In genomic region chr5:120517607-120518252, GRCh38 we compare ENCODE assay signal across 22 cellular contexts. TPM values are rescaled to one million over a fixed set of nuclear protein-coding genes. Genes with fewer than 3 reads are reported as not detected.
"Had no signal": no experiment of that assay in that cellular context is flagged by ENCODE, and none has a peak within 500 bp of the region (broad histone marks: within the 10 kb centered on the region; RNA-seq: fewer than 3 reads in every experiment).

No MANE protein-coding gene starts in this region.

- H3K9me3 ChIP-seq: mucosa of descending colon, ovary, prostate gland, tibial artery had no signal

- H2AFZ ChIP-seq: hepatocyte had no signal

- H3K27ac Mint-ChIP-seq: activated naive CD8-positive, alpha-beta T cell treated with anti-CD3 and anti-CD28 coated beads for 36 hours; activated T-cell treated with anti-CD3 and anti-CD28 coated beads, Interleukin-2, amount 50 U/mL, for 24 hours; dendritic cell treated with granulocyte-macrophage colony-stimulating factor and Interleukin-4, amounts not matched to agents 40 ng/mL and 50 ng/mL, for 4 days; immature natural killer cell; memory B cell; naive B cell; stimulated activated naive CD8-positive, alpha-beta T cell treated with anti-CD3 and anti-CD28 coated beads, Interleukin-15, amount 100 ng/mL, for 72 hours; T-helper 1 cell treated with Interleukin-12 subunit alpha and Interleukin-12 subunit beta and Interleukin-4 antibody, amounts not matched to agents 30 μg/mL and 1 μg/mL, for 36 hours; WTC11 had no signal

- H3K9me3 Mint-ChIP-seq: activated naive CD8-positive, alpha-beta T cell treated with anti-CD3 and anti-CD28 coated beads for 36 hours; dendritic cell treated with granulocyte-macrophage colony-stimulating factor and Interleukin-4, amounts not matched to agents 40 ng/mL and 50 ng/mL, for 4 days; memory B cell; neural crest cell; T-helper 1 cell treated with Interleukin-12 subunit alpha and Interleukin-12 subunit beta and Interleukin-4 antibody, amounts not matched to agents 30 μg/mL and 1 μg/mL, for 36 hours; WTC11 had no signal

- H3K4me1 Mint-ChIP-seq: activated naive CD8-positive, alpha-beta T cell treated with anti-CD3 and anti-CD28 coated beads for 36 hours; immature natural killer cell; memory B cell; naive B cell; neural crest cell; stimulated activated naive CD8-positive, alpha-beta T cell treated with anti-CD3 and anti-CD28 coated beads, Interleukin-15, amount 100 ng/mL, for 72 hours had no signal

- H3K27ac ChIP-seq: cardiac muscle cell, hepatocyte, ovary, prostate gland, tibial artery had no signal

- DNase-seq: activated naive CD4-positive, alpha-beta T cell treated with Interleukin-2 at 50 U/mL for 16 hours; activated naive CD8-positive, alpha-beta T cell treated with anti-CD3 and anti-CD28 coated beads for 36 hours; activated T-cell treated with anti-CD3 and anti-CD28 coated beads, Interleukin-2, amount 50 U/mL, for 24 hours; amygdala; effector CD4-positive, alpha-beta T cell; foreskin melanocyte; glutamatergic neuron; immature natural killer cell; mucosa of descending colon; naive B cell; ovary; stimulated activated naive CD8-positive, alpha-beta T cell treated with anti-CD3 and anti-CD28 coated beads, Interleukin-15, amount 100 ng/mL, for 72 hours; T1000; tibial artery had no signal

- H3K36me3 ChIP-seq: cardiac muscle cell, ovary, prostate gland, tibial artery had no signal

- H3K36me3 Mint-ChIP-seq: activated naive CD8-positive, alpha-beta T cell treated with anti-CD3 and anti-CD28 coated beads for 36 hours; immature natural killer cell; memory B cell; naive B cell; WTC11 had no signal

- ATAC-seq: mucosa of descending colon; stimulated activated naive CD8-positive, alpha-beta T cell treated with anti-CD3 and anti-CD28 coated beads, Interleukin-15, amount 100 ng/mL, for 72 hours; WTC11 had no signal

- H3K27me3 Mint-ChIP-seq: activated naive CD8-positive, alpha-beta T cell treated with anti-CD3 and anti-CD28 coated beads for 36 hours; activated T-cell treated with anti-CD3 and anti-CD28 coated beads, Interleukin-2, amount 50 U/mL, for 24 hours; dendritic cell treated with granulocyte-macrophage colony-stimulating factor and Interleukin-4, amounts not matched to agents 40 ng/mL and 50 ng/mL, for 4 days; naive B cell; stimulated activated naive CD8-positive, alpha-beta T cell treated with anti-CD3 and anti-CD28 coated beads, Interleukin-15, amount 100 ng/mL, for 72 hours had no signal

- H3K27me3 ChIP-seq: cardiac muscle cell, hepatocyte, ovary, tibial artery had no signal

- H3K4me3 ChIP-seq: cardiac muscle cell, hepatocyte, mucosa of descending colon, ovary, prostate gland, tibial artery had no signal

- H3K4me2 ChIP-seq: hepatocyte had no signal

- H3K4me3 Mint-ChIP-seq: activated naive CD8-positive, alpha-beta T cell treated with anti-CD3 and anti-CD28 coated beads for 36 hours; activated T-cell treated with anti-CD3 and anti-CD28 coated beads, Interleukin-2, amount 50 U/mL, for 24 hours; dendritic cell treated with granulocyte-macrophage colony-stimulating factor and Interleukin-4, amounts not matched to agents 40 ng/mL and 50 ng/mL, for 4 days; immature natural killer cell; memory B cell; naive B cell; neural crest cell; stimulated activated naive CD8-positive, alpha-beta T cell treated with anti-CD3 and anti-CD28 coated beads, Interleukin-15, amount 100 ng/mL, for 72 hours; T-helper 1 cell treated with Interleukin-12 subunit alpha and Interleukin-12 subunit beta and Interleukin-4 antibody, amounts not matched to agents 30 μg/mL and 1 μg/mL, for 36 hours; WTC11 had no signal

- H3K4me1 ChIP-seq: prostate gland had no signal

RNA-seq across cellular contexts. Expression of gene PRR16, which starts 53.6 kb away (rescaled TPM):
- total RNA-seq: activated naive CD8-positive, alpha-beta T cell treated with anti-CD3 and anti-CD28 coated beads for 36 hours; neural crest cell had no signal
